In genomic region chr18:50099725-50100414, GRCh38 we compare ENCODE assay signal across 8 cellular contexts.
DNase-seq lines count a peak whose midpoint lies in the region; ATAC-seq, FAIRE-seq and TF ChIP-seq lines count a peak whose summit lies in the region.

No MANE protein-coding gene starts in this region.

- peak; percentile 68 for ATAC-seq in GM19023 (IDR thresholded peaks at IDR 0.05; ENCODE audit: unreplicated experiment)
- peak; percentile 61 for ATAC-seq in HG03139 (IDR thresholded peaks at IDR 0.05; ENCODE audit: unreplicated experiment)

- intact Hi-C loops in tibial artery (cut with DNase I; ENCODE audit: low total_unique reads): no loop called here

- H3K27me3 ChIP-seq in bronchial epithelial cell (ENCODE audit: control insufficient read depth, insufficient read depth, low read length): no peaks in the 10 kb centered on the region
- no peaks in the 10 kb centered on the region for H3K27me3 ChIP-seq in tibial artery

- H3K9me3 ChIP-seq in tibial artery: no peaks in the 10 kb centered on the region

- H3K4me3 ChIP-seq in AG04449 (ENCODE audit: low read depth, low read length) (no peak overlapping the region), bronchial epithelial cell (ENCODE audit: low read depth, low read length) (no peak overlapping the region), tibial artery (no peak overlapping the region)

- no peak overlapping the region for H3K27ac ChIP-seq in tibial artery

- CTCF ChIA-PET in AG04449 (lab: Yijun Ruan, JAX): no interaction called here

- TF ChIP-seq CTCF in AG04449 (IDR thresholded peaks at IDR 0.05; ENCODE audit: insufficient read depth, low read length, missing control alignments) (no peak), bronchial epithelial cell (IDR thresholded peaks at IDR 0.05; ENCODE audit: insufficient read depth, low read length, severe bottlenecking) (no peak), tibial artery (IDR thresholded peaks at IDR 0.05) (no peak)

- POLR2A ChIA-PET in AG04449 (lab: Yijun Ruan, JAX): no interaction called here

- FAIRE-seq in bronchial epithelial cell (lab: Jason Lieb, UNC): peak; percentile 98

- peak; percentile 3 for DNase-seq in AG04449 (ENCODE audit: low read depth, low spot score)
- DNase-seq in bronchial epithelial cell (ENCODE audit: low read depth): peak; percentile 99
- DNase-seq in NCI-H1436 (lab: John Stamatoyannopoulos, UW): no peak
- DNase-seq in NCI-H1105 treated with DMSO at 0.1 percent for 48 hours (lab: John Stamatoyannopoulos, UW): no peak
- no peak for DNase-seq in tibial artery
- no peak for DNase-seq in stimulated activated CD4-positive, alpha-beta T cell treated with anti-CD3 and anti-CD28 coated beads, Interleukin-15, amount 100 ng/mL, for 24 hours

- no peaks in the 10 kb centered on the region for H3K4me1 ChIP-seq in tibial artery

- H3K36me3 ChIP-seq in bronchial epithelial cell (ENCODE audit: control insufficient read depth, insufficient read depth, low read length): no peaks in the 10 kb centered on the region
- no peaks in the 10 kb centered on the region for H3K36me3 ChIP-seq in tibial artery

Comparison
In these comparisons a context has a peak if more than half of its experiments do, and no peak if none do; other contexts are left out.
1. DNase-seq: peak in AG04449 (single experiment) and bronchial epithelial cell (single experiment); none in NCI-H1436 (single experiment), NCI-H1105 treated with DMSO at 0.1 percent for 48 hours (single experiment), tibial artery (0 of 2) and stimulated activated CD4-positive, alpha-beta T cell treated with anti-CD3 and anti-CD28 coated beads, Interleukin-15, amount 100 ng/mL, for 24 hours (single experiment).